In genomic region chr2:215454519-215454918, GRCh38 we compare ENCODE assay signal across 8 cellular contexts. TPM values are rescaled to one million over a fixed set of nuclear protein-coding genes. Genes with fewer than 3 reads are reported as not detected.
DNase-seq lines count a peak whose midpoint lies in the region; ATAC-seq and TF ChIP-seq lines count a peak whose summit lies in the region.

No MANE protein-coding gene starts in this region.

- no peaks in the 10 kb centered on the region for H3K9me2 ChIP-seq in OCI-LY1 (ENCODE audit: low read depth, low read length)

- 54% methylated on average over 3 of the region's 3 CpGs for WGBS in esophagus muscularis mucosa

- H3F3A ChIP-seq in OCI-LY1 (ENCODE audit: insufficient read depth, low read length) = no peaks in the 10 kb centered on the region

- H3K4me3 ChIP-seq in ACC112 (ENCODE audit: low read depth, low read length) (no peak overlapping the region), OCI-LY1 (ENCODE audit: low read depth, low read length, poor library complexity, severe bottlenecking) (no peak overlapping the region), esophagus muscularis mucosa (no peak overlapping the region)

- TF ChIP-seq EP300 in esophagus muscularis mucosa (IDR thresholded peaks at IDR 0.05) = no peak

- DNase-seq in esophagus muscularis mucosa (ENCODE audit: extremely low spot score) (no peak), putamen (ENCODE audit: low spot score) (peak; percentile 11)
- no peak for DNase-seq in effector CD8-positive, alpha-beta T cell (lab: John Stamatoyannopoulos, UW)
- no peak for DNase-seq in activated naive CD4-positive, alpha-beta T cell treated with anti-CD3 and anti-CD28 coated beads, Interleukin-2, amount 50 U/mL, for 16 hours

- TF ChIP-seq POLR2A in esophagus muscularis mucosa (IDR thresholded peaks at IDR 0.05; ENCODE audit: low read depth) = no peak

- peak; percentile 49 for ATAC-seq in HG03025 (IDR thresholded peaks at IDR 0.05; ENCODE audit: low FRiP score, unreplicated experiment)

- no peaks in the 10 kb centered on the region for H3K27me3 ChIP-seq in ACC112 (ENCODE audit: insufficient read depth, low read length)
- H3K27me3 ChIP-seq in OCI-LY1 (ENCODE audit: insufficient read depth, low read length) = no peaks in the 10 kb centered on the region
- H3K27me3 ChIP-seq in esophagus muscularis mucosa = no peaks in the 10 kb centered on the region

- H2AFZ ChIP-seq in ACC112 (ENCODE audit: low read length, unreplicated experiment) (no peak overlapping the region), OCI-LY1 (ENCODE audit: low read length) (no peak overlapping the region)

- peak; percentile 75 for TF ChIP-seq CTCF in GM12873 (IDR thresholded peaks at IDR 0.05; ENCODE audit: insufficient read depth, low read depth, low read length, missing control alignments)
- TF ChIP-seq CTCF in OCI-LY1 (IDR thresholded peaks at IDR 0.05; ENCODE audit: low read length) = peak; percentile 78
- TF ChIP-seq CTCF in esophagus muscularis mucosa (IDR thresholded peaks at IDR 0.05) = peak; percentile 70 to 81 (median 77)

- H3K27ac ChIP-seq in ACC112 (ENCODE audit: low read depth, low read length) = peak overlapping the region; percentile 53
- H3K27ac ChIP-seq in OCI-LY1 (ENCODE audit: low read depth, low read length, poor library complexity, severe bottlenecking) = no peak overlapping the region
- H3K27ac ChIP-seq in esophagus muscularis mucosa (replicated peaks in 1 of 4) = no peak overlapping the region

- no peaks in the 10 kb centered on the region for H3K79me2 ChIP-seq in ACC112 (ENCODE audit: control insufficient read depth, insufficient read depth, low read length, unreplicated experiment)
- no peaks in the 10 kb centered on the region for H3K79me2 ChIP-seq in OCI-LY1 (ENCODE audit: insufficient read depth, low read length)

- H3K9me3 ChIP-seq in OCI-LY1 (ENCODE audit: low read length) = no peaks in the 10 kb centered on the region
- H3K9me3 ChIP-seq in esophagus muscularis mucosa = no peaks in the 10 kb centered on the region

- no peak overlapping the region for H3K4me2 ChIP-seq in OCI-LY1 (ENCODE audit: low read length)

- H3K4me1 ChIP-seq in ACC112 (ENCODE audit: control insufficient read depth, insufficient read depth, low read length, unreplicated experiment) = peaks cover 27% of the 10 kb centered on the region
- no peaks in the 10 kb centered on the region for H3K4me1 ChIP-seq in OCI-LY1 (ENCODE audit: insufficient read depth, low read length, severe bottlenecking)
- peaks cover 0 to 10% (median 3%) of the 10 kb centered on the region in 4 donors for H3K4me1 ChIP-seq in esophagus muscularis mucosa

- intact Hi-C loops in esophagus muscularis mucosa (cut with DNase I) = loop anchor here (5.0 kb wide), 1 partner anchor 463 kb away; no protein-coding TSS in a partner anchor

- H4K20me1 ChIP-seq in OCI-LY1 (ENCODE audit: insufficient read depth, low read length) = no peaks in the 10 kb centered on the region

- no peak overlapping the region for H3K9ac ChIP-seq in OCI-LY1 (ENCODE audit: low read length)

- H3K36me3 ChIP-seq in ACC112 (ENCODE audit: insufficient read depth, low read length) (no peaks in the 10 kb centered on the region), OCI-LY1 (ENCODE audit: insufficient read depth, low read length) (no peaks in the 10 kb centered on the region), esophagus muscularis mucosa (no peaks in the 10 kb centered on the region)

RNA-seq across cellular contexts. Expression of gene FN1, which starts 18.7 kb away (rescaled TPM):
- total RNA-seq in esophagus muscularis mucosa = 1,000 to 10,000 TPM; 2,256 to 4,873 (median 2,950) TPM
